In genomic region chr1:67608661-67609571, GRCh38 we compare ENCODE assay signal across 1 cellular context.
TF ChIP-seq lines count a peak whose summit lies in the region.

No MANE protein-coding gene starts in this region.

TF ChIP-seq in GM12878, 131 proteins besides CTCF, POLR2A, EP300 and RAD21 (continued from another document):
- no peak for TF ChIP-seq MTA3 (IDR thresholded peaks at IDR 0.05; ENCODE audit: borderline replicate concordance, low read length)
- TF ChIP-seq NR2C2 (IDR thresholded peaks at IDR 0.05; ENCODE audit: borderline replicate concordance, control insufficient read depth, insufficient read length, low read depth): no peak
